Comparison of ENCODE assay signal across 2 cellular contexts in the genomic region with DNA sequence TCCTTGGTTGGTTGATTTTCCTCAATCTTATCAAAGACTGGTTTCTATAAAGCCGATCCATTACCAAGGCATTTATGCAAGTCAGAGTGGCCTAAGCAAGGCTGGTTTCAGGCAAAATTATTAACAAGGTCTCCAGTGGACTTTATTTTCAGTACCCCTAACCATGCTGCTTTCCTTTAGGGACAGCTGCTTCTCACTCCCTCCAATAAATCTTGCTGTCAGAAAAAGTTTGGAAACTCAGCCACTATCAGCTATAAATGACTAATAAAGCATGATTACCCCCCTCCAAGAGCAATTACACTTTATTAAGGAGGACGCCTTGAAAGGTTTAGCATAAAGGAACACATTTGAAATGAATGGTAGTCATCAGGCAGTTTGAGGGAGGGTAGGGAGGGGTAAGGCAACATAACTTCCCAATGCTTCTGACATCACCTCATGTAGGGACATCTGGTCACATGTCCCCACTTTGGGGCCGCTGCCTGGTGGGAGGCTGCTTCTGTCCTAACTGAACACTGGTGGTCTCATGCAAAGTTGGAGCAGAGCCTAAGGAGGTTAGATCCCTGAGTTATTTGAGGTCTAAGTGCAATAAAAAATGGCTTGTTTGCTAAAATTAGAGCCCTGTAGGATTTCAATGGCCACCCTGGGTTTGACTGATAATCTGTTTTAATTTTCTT.
TF ChIP-seq lines count a peak whose summit lies in the region.

No MANE protein-coding gene starts in this region.

TF ChIP-seq in HEK293T, 16 proteins besides CTCF, POLR2A, EP300 and RAD21:
- no peak for TF ChIP-seq SUZ12 (IDR thresholded peaks at IDR 0.05)
- TF ChIP-seq, protein P1, sequence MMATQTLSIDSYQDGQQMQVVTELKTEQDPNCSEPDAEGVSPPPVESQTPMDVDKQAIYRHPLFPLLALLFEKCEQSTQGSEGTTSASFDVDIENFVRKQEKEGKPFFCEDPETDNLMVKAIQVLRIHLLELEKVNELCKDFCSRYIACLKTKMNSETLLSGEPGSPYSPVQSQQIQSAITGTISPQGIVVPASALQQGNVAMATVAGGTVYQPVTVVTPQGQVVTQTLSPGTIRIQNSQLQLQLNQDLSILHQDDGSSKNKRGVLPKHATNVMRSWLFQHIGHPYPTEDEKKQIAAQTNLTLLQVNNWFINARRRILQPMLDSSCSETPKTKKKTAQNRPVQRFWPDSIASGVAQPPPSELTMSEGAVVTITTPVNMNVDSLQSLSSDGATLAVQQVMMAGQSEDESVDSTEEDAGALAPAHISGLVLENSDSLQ (IDR thresholded peaks at IDR 0.05), result 0 out of 2 replicates have a peak, but pooled peaks have one; percentile 11
TF ChIP-seq in HEK293T: peak in this region for 1.

TF ChIP-seq in H1, 55 proteins besides CTCF, POLR2A, EP300 and RAD21:
- TF ChIP-seq NANOG (IDR thresholded peaks at IDR 0.05; ENCODE audit: insufficient read depth, low read depth, low read length, poor library complexity, severe bottlenecking) (no peak), FOSL1 (IDR thresholded peaks at IDR 0.05; ENCODE audit: insufficient read depth, low read depth, low read length) (no peak), CREB1 (IDR thresholded peaks at IDR 0.05) (no peak), SIN3A (conservative IDR thresholded peaks at IDR 0.05 in 1 of 2, IDR thresholded peaks at IDR 0.05 in 1 of 2; ENCODE audit: low read depth in 1 of 2, low read length in 2 of 2) (no peak), GTF2F1 (IDR thresholded peaks at IDR 0.05; ENCODE audit: borderline replicate concordance, low read depth, low read length) (no peak), CHD2 (IDR thresholded peaks at IDR 0.05; ENCODE audit: low read length) (no peak), KDM4A (IDR thresholded peaks at IDR 0.05; ENCODE audit: low read depth, low read length, severe bottlenecking) (no peak), CBX5 (IDR thresholded peaks at IDR 0.05; ENCODE audit: low read depth, low read length) (no peak), RBBP5 (IDR thresholded peaks at IDR 0.05; ENCODE audit: borderline replicate concordance, low read depth, low read length) (no peak)
- TF ChIP-seq, protein P2, sequence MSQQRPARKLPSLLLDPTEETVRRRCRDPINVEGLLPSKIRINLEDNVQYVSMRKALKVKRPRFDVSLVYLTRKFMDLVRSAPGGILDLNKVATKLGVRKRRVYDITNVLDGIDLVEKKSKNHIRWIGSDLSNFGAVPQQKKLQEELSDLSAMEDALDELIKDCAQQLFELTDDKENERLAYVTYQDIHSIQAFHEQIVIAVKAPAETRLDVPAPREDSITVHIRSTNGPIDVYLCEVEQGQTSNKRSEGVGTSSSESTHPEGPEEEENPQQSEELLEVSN (IDR thresholded peaks at IDR 0.05), result no peak
- TF ChIP-seq, protein P3, sequence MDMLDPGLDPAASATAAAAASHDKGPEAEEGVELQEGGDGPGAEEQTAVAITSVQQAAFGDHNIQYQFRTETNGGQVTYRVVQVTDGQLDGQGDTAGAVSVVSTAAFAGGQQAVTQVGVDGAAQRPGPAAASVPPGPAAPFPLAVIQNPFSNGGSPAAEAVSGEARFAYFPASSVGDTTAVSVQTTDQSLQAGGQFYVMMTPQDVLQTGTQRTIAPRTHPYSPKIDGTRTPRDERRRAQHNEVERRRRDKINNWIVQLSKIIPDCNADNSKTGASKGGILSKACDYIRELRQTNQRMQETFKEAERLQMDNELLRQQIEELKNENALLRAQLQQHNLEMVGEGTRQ (IDR thresholded peaks at IDR 0.05; ENCODE audit: low read length), result no peak
TF ChIP-seq in H1: peak in this region for 0.
